19 cellular contexts compared by ENCODE assay signal in genomic region chr13:73231456-73231855, GRCh38.
DNase-seq lines count a peak whose midpoint lies in the region; ATAC-seq and TF ChIP-seq lines count a peak whose summit lies in the region.
"Had no signal": no experiment of that assay in that cellular context is flagged by ENCODE, and none has a peak within 500 bp of the region (broad histone marks: within the 10 kb centered on the region; RNA-seq: fewer than 3 reads in every experiment).

No MANE protein-coding gene starts in this region.

- intact Hi-C loops in uterus (cut with DNase I; ENCODE audit: low total_unique reads): no loop called here

- DNase-seq in NOMO-1 treated with DMSO at 0.1 percent for 48 hours (lab: John Stamatoyannopoulos, UW; ENCODE audit: unreplicated experiment) (peak; percentile 37), NOMO-1 treated with dmso at 0.1 percent for 144 hours (lab: John Stamatoyannopoulos, UW; ENCODE audit: unreplicated experiment) (no peak), HCEC 1CT (peak; percentile 24), SK-N-MC (ENCODE audit: low read depth, low spot score) (no peak), uterus (no peak)
- no peak for DNase-seq in effector memory CD4-positive, alpha-beta T cell
- DNase-seq: 8988T, BE2C, DMS79 treated with DMSO at 0.1 percent for 48 hours, GDM1, H9, MM.1S, NCI-H1417, NCI-H187, NCI-H82, SHP77 had no signal

- TF ChIP-seq POLR2A in uterus (IDR thresholded peaks at IDR 0.05): no peak

- H3K36me3 ChIP-seq in SK-N-MC (ENCODE audit: insufficient read depth, low read length): no peaks in the 10 kb centered on the region
- H3K36me3 ChIP-seq in neutrophil: no peaks in the 10 kb centered on the region
- H3K36me3 ChIP-seq in effector memory CD4-positive, alpha-beta T cell (ENCODE audit: control insufficient read depth, insufficient read depth, low read length): no peaks in the 10 kb centered on the region
- H3K36me3 ChIP-seq in uterus: no peaks in the 10 kb centered on the region
- H3K36me3 ChIP-seq: BE2C had no signal

- H3K4me3 ChIP-seq in SK-N-MC (peak overlapping the region; percentile 42), neutrophil (ENCODE audit: low read depth in 1 of 2, low read length in 1 of 2) (peak overlapping the region in 1 of 2 experiments; percentile 19), uterus (no peak overlapping the region)
- no peak overlapping the region for H3K4me3 ChIP-seq in effector memory CD4-positive, alpha-beta T cell (ENCODE audit: insufficient read depth, low read depth, low read length, poor library complexity, severe bottlenecking)
- H3K4me3 ChIP-seq: GM12878 had no signal

- peaks cover 29 to 44% of the 10 kb centered on the region in 2 experiments for H3K4me1 ChIP-seq in neutrophil (ENCODE audit: control insufficient read depth in 1 of 2, insufficient read depth in 1 of 2, low read depth in 1 of 2, low read length in 1 of 2)
- H3K4me1 ChIP-seq in effector memory CD4-positive, alpha-beta T cell (ENCODE audit: control insufficient read depth, insufficient read depth, low read length, poor library complexity, severe bottlenecking): peaks cover 13% of the 10 kb centered on the region
- no peaks in the 10 kb centered on the region for H3K4me1 ChIP-seq in uterus
- H3K4me1 ChIP-seq: BE2C had no signal

- H3K27ac ChIP-seq in SK-N-MC (peak overlapping the region; percentile 81), neutrophil (peak overlapping the region; percentile 67), uterus (no peak overlapping the region)
- no peak overlapping the region for H3K27ac ChIP-seq in effector memory CD4-positive, alpha-beta T cell (ENCODE audit: insufficient read depth, low read length, poor library complexity, severe bottlenecking)

- TF ChIP-seq CTCF in neutrophil (IDR thresholded peaks at IDR 0.05) (no peak), uterus (IDR thresholded peaks at IDR 0.05) (no peak)

- no peak overlapping the region for H3K9ac ChIP-seq in SK-N-MC (ENCODE audit: insufficient read length)

- ATAC-seq in GM18867 (IDR thresholded peaks at IDR 0.05; ENCODE audit: unreplicated experiment): no peak
- ATAC-seq: GM12878 had no signal

- H3K9me3 ChIP-seq in SK-N-MC (ENCODE audit: low read depth, low read length): no peaks in the 10 kb centered on the region
- H3K9me3 ChIP-seq in neutrophil: no peaks in the 10 kb centered on the region
- no peaks in the 10 kb centered on the region for H3K9me3 ChIP-seq in effector memory CD4-positive, alpha-beta T cell (ENCODE audit: control insufficient read depth, low read length)
- H3K9me3 ChIP-seq in uterus: no peaks in the 10 kb centered on the region
- H3K9me3 ChIP-seq: BE2C had no signal

- H3K27me3 ChIP-seq in neutrophil (no peaks in the 10 kb centered on the region), uterus (no peaks in the 10 kb centered on the region)
- H3K27me3 ChIP-seq in effector memory CD4-positive, alpha-beta T cell (replicated peaks; ENCODE audit: control insufficient read depth, insufficient read depth, low read length, poor library complexity, severe bottlenecking): no peaks in the 10 kb centered on the region

Comparison
In these comparisons a context has a peak if more than half of its experiments do, and no peak if none do; other contexts are left out.
1. DNase-seq: peak in NOMO-1 treated with DMSO at 0.1 percent for 48 hours (single experiment) and HCEC 1CT (single experiment); none in NOMO-1 treated with dmso at 0.1 percent for 144 hours (single experiment), SK-N-MC (single experiment), effector memory CD4-positive, alpha-beta T cell (0 of 3) and uterus (0 of 2).
2. H3K27ac ChIP-seq: peak in SK-N-MC (single experiment) and neutrophil (single experiment); none in effector memory CD4-positive, alpha-beta T cell (single experiment) and uterus (0 of 2).